ENCODE assay signal across 20 cellular contexts in the genomic region with DNA sequence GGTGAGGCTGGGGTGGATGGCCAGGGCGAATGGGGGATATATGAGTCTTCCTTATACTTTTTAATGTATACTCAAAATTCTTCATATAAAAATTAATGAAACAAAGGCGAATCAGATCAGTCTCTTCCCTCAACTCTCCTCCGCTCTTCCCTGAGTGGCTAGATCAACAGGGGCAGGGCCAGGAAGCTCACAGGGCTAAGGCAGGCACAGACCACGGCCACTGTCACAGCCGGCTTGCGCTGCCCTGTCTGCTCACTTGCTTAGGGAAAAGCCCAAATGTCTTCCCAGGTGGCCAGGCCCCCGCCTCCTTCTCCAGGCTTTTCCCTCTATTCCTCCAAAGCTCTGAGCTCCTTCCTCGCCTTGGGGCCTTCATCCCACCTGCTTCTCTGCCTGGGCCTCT. TPM values are rescaled to one million over a fixed set of nuclear protein-coding genes. Genes with fewer than 3 reads are reported as not detected.
DNase-seq lines count a peak whose midpoint lies in the region; ATAC-seq and TF ChIP-seq lines count a peak whose summit lies in the region.
"Had no signal": no experiment of that assay in that cellular context is flagged by ENCODE, and none has a peak within 500 bp of the region (broad histone marks: within the 10 kb centered on the region; RNA-seq: fewer than 3 reads in every experiment).

No MANE protein-coding gene starts in this region.

- BruUV-seq in Caco-2 (replicated peaks; lab: Mats Ljungman, UMichigan) = no TSS peak

- H3K27ac Mint-ChIP-seq in T-helper 1 cell treated with Interleukin-12 subunit alpha and Interleukin-12 subunit beta and Interleukin-4 antibody, amounts not matched to agents 30 μg/mL and 1 μg/mL, for 36 hours = no peak overlapping the region
- H3K27ac Mint-ChIP-seq in Caco-2 (ENCODE audit: unreplicated experiment) (no peak overlapping the region), WTC11 (no peak overlapping the region)
- H3K27ac Mint-ChIP-seq in naive thymus-derived CD4-positive, alpha-beta T cell = no peak overlapping the region

- H3K36me3 Mint-ChIP-seq in T-helper 1 cell treated with Interleukin-12 subunit alpha and Interleukin-12 subunit beta and Interleukin-4 antibody, amounts not matched to agents 30 μg/mL and 1 μg/mL, for 36 hours (ENCODE audit: low read depth) = no peaks in the 10 kb centered on the region
- H3K36me3 Mint-ChIP-seq in Caco-2 (ENCODE audit: insufficient read depth, unreplicated experiment) (peaks cover 5% of the 10 kb centered on the region), WTC11 (no peaks in the 10 kb centered on the region)
- H3K36me3 Mint-ChIP-seq in naive thymus-derived CD4-positive, alpha-beta T cell = no peaks in the 10 kb centered on the region
- H3K36me3 Mint-ChIP-seq: CD4-positive, alpha-beta memory T cell had no signal

- no peak overlapping the region for H3K4me3 ChIP-seq in Caco-2 (ENCODE audit: low read depth, low read length)
- H3K4me3 ChIP-seq in naive thymus-derived CD4-positive, alpha-beta T cell (ENCODE audit: low read length) = no peak overlapping the region
- H3K4me3 ChIP-seq: GM12878 had no signal

- H3K36me3 ChIP-seq in Caco-2 (ENCODE audit: control insufficient read depth, insufficient read depth, low read length) = no peaks in the 10 kb centered on the region
- no peaks in the 10 kb centered on the region for H3K36me3 ChIP-seq in naive thymus-derived CD4-positive, alpha-beta T cell (ENCODE audit: control insufficient read depth in 2 of 3, insufficient read depth in 3 of 3, low read length in 3 of 3)

- TF ChIP-seq CTCF in Caco-2 (IDR thresholded peaks at IDR 0.05; ENCODE audit: insufficient read depth in 1 of 2, low read depth in 1 of 2, low read length in 1 of 2, severe bottlenecking in 1 of 2, unreplicated experiment in 1 of 2) (no peak), WTC11 (IDR thresholded peaks at IDR 0.05) (no peak)

- peaks cover 9% of the 10 kb centered on the region for H3K4me1 Mint-ChIP-seq in T-helper 1 cell treated with Interleukin-12 subunit alpha and Interleukin-12 subunit beta and Interleukin-4 antibody, amounts not matched to agents 30 μg/mL and 1 μg/mL, for 36 hours (ENCODE audit: low read depth)
- H3K4me1 Mint-ChIP-seq in Caco-2 (ENCODE audit: low read depth, unreplicated experiment) (peaks cover 7% of the 10 kb centered on the region), WTC11 (peaks cover 9% of the 10 kb centered on the region)
- H3K4me1 Mint-ChIP-seq in naive thymus-derived CD4-positive, alpha-beta T cell = peaks cover 5 to 13% (median 11%) of the 10 kb centered on the region in 7 donors

- POLR2A ChIA-PET in Caco-2 (lab: Charles Lee) (interaction anchor here (1.2 kb wide), 1 partner anchor 134 kb away, joined by 3 read pairs; the partner anchor contains the start of gene CDR2L), WTC11 (lab: Charles Lee) (no interaction called here)
- POLR2A ChIA-PET in naive thymus-derived CD4-positive, alpha-beta T cell (lab: Charles Lee) = no interaction called here

- no peak overlapping the region for H3K27ac ChIP-seq in naive thymus-derived CD4-positive, alpha-beta T cell (ENCODE audit: low read depth, low read length)
- H3K27ac ChIP-seq: RWPE1 had no signal

- peaks cover 60% of the 10 kb centered on the region for H3K27me3 Mint-ChIP-seq in T-helper 1 cell treated with Interleukin-12 subunit alpha and Interleukin-12 subunit beta and Interleukin-4 antibody, amounts not matched to agents 30 μg/mL and 1 μg/mL, for 36 hours (ENCODE audit: low read depth)
- peaks cover 20% of the 10 kb centered on the region for H3K27me3 Mint-ChIP-seq in Caco-2 (ENCODE audit: insufficient read depth, unreplicated experiment)
- peaks cover 94% of the 10 kb centered on the region for H3K27me3 Mint-ChIP-seq in WTC11 (ENCODE audit: low read depth)
- peaks cover 28 to 70% (median 51%) of the 10 kb centered on the region in 5 donors for H3K27me3 Mint-ChIP-seq in naive thymus-derived CD4-positive, alpha-beta T cell

- intact Hi-C loops in Caco-2 (cut with micrococcal nuclease; ENCODE audit: unreplicated experiment) = loop anchor here (10.0 kb wide), 1 partner anchor 199 kb away; no protein-coding TSS in a partner anchor
- intact Hi-C loops in naive thymus-derived CD4-positive, alpha-beta T cell (cut with micrococcal nuclease) = loop anchor here in 1 of 2 donors (2.0 kb wide), 1 partner anchor 19 kb away; the partner anchor contains the start of gene FDXR

- no peak for DNase-seq in T-helper 1 cell
- no peak for DNase-seq in Caco-2
- DNase-seq in WTC11 (ENCODE audit: low spot score) = no peak
- DNase-seq in naive thymus-derived CD4-positive, alpha-beta T cell = no peak
- DNase-seq in amniotic stem cell (lab: John Stamatoyannopoulos, UW) = no peak
- no peak for DNase-seq in COLO829 (ENCODE audit: low spot score)
- DNase-seq: 8988T; CD4-positive, alpha-beta memory T cell; DMS79; GDM1; KBM-7; NCI-H1417 treated with DMSO at 0.1 percent for 48 hours; NCI-H1930; NCI-H82; PC-3 had no signal

- H3K9me3 ChIP-seq in Caco-2 = no peaks in the 10 kb centered on the region
- H3K9me3 ChIP-seq in naive thymus-derived CD4-positive, alpha-beta T cell (ENCODE audit: control insufficient read depth in 2 of 3, low read length in 3 of 3) = no peaks in the 10 kb centered on the region

- CTCF ChIA-PET in Caco-2 (lab: Charles Lee) = interaction anchor here (1.2 to 4.1 kb wide), 3 partner anchors 8 to 19 kb away, joined by 4 to 43 read pairs (median 28); partner anchors contain the start of gene FDXR
- CTCF ChIA-PET in WTC11 (lab: Charles Lee) = interaction anchor here (2.2 to 12.3 kb wide), 3 partner anchors 8 to 19 kb away, joined by 12 to 347 read pairs (median 76); partner anchors contain the start of genes FDXR and GRIN2C
- CTCF ChIA-PET in naive thymus-derived CD4-positive, alpha-beta T cell (lab: Charles Lee) = interaction anchor here (1.0 kb wide), 1 partner anchor 8 kb away, joined by 3 read pairs; no protein-coding TSS in a partner anchor

- peak overlapping the region; percentile 57 for H3K4me3 Mint-ChIP-seq in T-helper 1 cell treated with Interleukin-12 subunit alpha and Interleukin-12 subunit beta and Interleukin-4 antibody, amounts not matched to agents 30 μg/mL and 1 μg/mL, for 36 hours
- H3K4me3 Mint-ChIP-seq in Caco-2 (ENCODE audit: unreplicated experiment) = peak overlapping the region; percentile 33
- H3K4me3 Mint-ChIP-seq in WTC11 = peak overlapping the region; percentile 79
- H3K4me3 Mint-ChIP-seq in naive thymus-derived CD4-positive, alpha-beta T cell = peak overlapping the region in 8 of 10 donors; percentile 5 to 83 (median 73)

- H3K9me3 Mint-ChIP-seq in T-helper 1 cell treated with Interleukin-12 subunit alpha and Interleukin-12 subunit beta and Interleukin-4 antibody, amounts not matched to agents 30 μg/mL and 1 μg/mL, for 36 hours = no peaks in the 10 kb centered on the region
- H3K9me3 Mint-ChIP-seq in Caco-2 (ENCODE audit: unreplicated experiment) = no peaks in the 10 kb centered on the region
- no peaks in the 10 kb centered on the region for H3K9me3 Mint-ChIP-seq in WTC11
- no peaks in the 10 kb centered on the region for H3K9me3 Mint-ChIP-seq in naive thymus-derived CD4-positive, alpha-beta T cell

- no peak for ATAC-seq in WTC11
- no peak for ATAC-seq in naive thymus-derived CD4-positive, alpha-beta T cell
- ATAC-seq in HG03108 (IDR thresholded peaks at IDR 0.05; ENCODE audit: unreplicated experiment) = no peak
- ATAC-seq: GM12878, PC-3 had no signal

- peaks cover 3% of the 10 kb centered on the region for H3K27me3 ChIP-seq in Caco-2 (replicated peaks; ENCODE audit: control insufficient read depth, insufficient read depth, low read length)
- peaks cover 0 to 3% of the 10 kb centered on the region in 2 donors for H3K27me3 ChIP-seq in naive thymus-derived CD4-positive, alpha-beta T cell (ENCODE audit: control insufficient read depth in 2 of 2, insufficient read depth in 2 of 2, low read length in 2 of 2)

- H3K4me1 ChIP-seq in Caco-2 = peaks cover 8% of the 10 kb centered on the region
- peaks cover 0 to 10% of the 10 kb centered on the region in 2 donors for H3K4me1 ChIP-seq in naive thymus-derived CD4-positive, alpha-beta T cell (ENCODE audit: control insufficient read depth in 2 of 2, insufficient read depth in 2 of 2, low read length in 2 of 2)

TF ChIP-seq in WTC11, 78 proteins besides CTCF, POLR2A, EP300 and RAD21 (continues in another document):
- TF ChIP-seq, protein P1, sequence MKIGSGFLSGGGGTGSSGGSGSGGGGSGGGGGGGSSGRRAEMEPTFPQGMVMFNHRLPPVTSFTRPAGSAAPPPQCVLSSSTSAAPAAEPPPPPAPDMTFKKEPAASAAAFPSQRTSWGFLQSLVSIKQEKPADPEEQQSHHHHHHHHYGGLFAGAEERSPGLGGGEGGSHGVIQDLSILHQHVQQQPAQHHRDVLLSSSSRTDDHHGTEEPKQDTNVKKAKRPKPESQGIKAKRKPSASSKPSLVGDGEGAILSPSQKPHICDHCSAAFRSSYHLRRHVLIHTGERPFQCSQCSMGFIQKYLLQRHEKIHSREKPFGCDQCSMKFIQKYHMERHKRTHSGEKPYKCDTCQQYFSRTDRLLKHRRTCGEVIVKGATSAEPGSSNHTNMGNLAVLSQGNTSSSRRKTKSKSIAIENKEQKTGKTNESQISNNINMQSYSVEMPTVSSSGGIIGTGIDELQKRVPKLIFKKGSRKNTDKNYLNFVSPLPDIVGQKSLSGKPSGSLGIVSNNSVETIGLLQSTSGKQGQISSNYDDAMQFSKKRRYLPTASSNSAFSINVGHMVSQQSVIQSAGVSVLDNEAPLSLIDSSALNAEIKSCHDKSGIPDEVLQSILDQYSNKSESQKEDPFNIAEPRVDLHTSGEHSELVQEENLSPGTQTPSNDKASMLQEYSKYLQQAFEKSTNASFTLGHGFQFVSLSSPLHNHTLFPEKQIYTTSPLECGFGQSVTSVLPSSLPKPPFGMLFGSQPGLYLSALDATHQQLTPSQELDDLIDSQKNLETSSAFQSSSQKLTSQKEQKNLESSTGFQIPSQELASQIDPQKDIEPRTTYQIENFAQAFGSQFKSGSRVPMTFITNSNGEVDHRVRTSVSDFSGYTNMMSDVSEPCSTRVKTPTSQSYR (CRISPR knock-in tag; IDR thresholded peaks at IDR 0.05) = no peak
- no peak for TF ChIP-seq TCF7 (CRISPR knock-in tag; IDR thresholded peaks at IDR 0.05; ENCODE audit: low read depth)
- no peak for TF ChIP-seq KAT7 (CRISPR knock-in tag; IDR thresholded peaks at IDR 0.05; ENCODE audit: borderline replicate concordance)

RNA-seq across cellular contexts. Expression of gene GRIN2C, which starts 6.0 kb away (rescaled TPM):
- total RNA-seq in Caco-2 (2022) (4.8 and 5.2 TPM in 2 replicates), WTC11 (2021) (0.14 to 0.31 TPM (median 0.23 TPM) in 3 replicates)
- under 1 TPM in 2 of 5 experiments, not detected in 3; 0.12 to 0.15 TPM for total RNA-seq in naive thymus-derived CD4-positive, alpha-beta T cell
- not detected for polyA plus RNA-seq in naive thymus-derived CD4-positive, alpha-beta T cell
- polyA plus RNA-seq: CD4-positive, alpha-beta memory T cell had no signal

RNA-seq across cellular contexts. Expression of gene FDXR, which starts 19.1 kb away (rescaled TPM):
- total RNA-seq in Caco-2 (2022) (19.0 and 20.6 TPM in 2 replicates), WTC11 (2021) (46.5 to 52.8 TPM (median 49.7 TPM) in 3 replicates)
- 10 to 100 TPM in 3 of 5 experiments, 1 to 10 TPM in 2; 4.7 to 39.5 (median 11.7) TPM for total RNA-seq in naive thymus-derived CD4-positive, alpha-beta T cell
- 1 to 10 TPM; 5.4 to 6.4 TPM for polyA plus RNA-seq in naive thymus-derived CD4-positive, alpha-beta T cell

RNA-seq across cellular contexts. Expression of gene FADS6, which starts 39.8 kb away (rescaled TPM):
- total RNA-seq in Caco-2 (2022) (2.6 and 3.1 TPM in 2 replicates), WTC11 (2021) (1.1 to 2.2 TPM (median 1.2 TPM) in 3 replicates)
- total RNA-seq in naive thymus-derived CD4-positive, alpha-beta T cell = not detected
- under 1 TPM in 1 of 2 donors, not detected in 1; 0.14 TPM for polyA plus RNA-seq in naive thymus-derived CD4-positive, alpha-beta T cell
- total RNA-seq: CD4-positive, alpha-beta memory T cell; GM12878; PC-3 had no signal
- polyA plus RNA-seq: BJ; CD4-positive, alpha-beta memory T cell; GM12878 had no signal
